ENCODE assay signal across 2 cellular contexts in the genomic region with DNA sequence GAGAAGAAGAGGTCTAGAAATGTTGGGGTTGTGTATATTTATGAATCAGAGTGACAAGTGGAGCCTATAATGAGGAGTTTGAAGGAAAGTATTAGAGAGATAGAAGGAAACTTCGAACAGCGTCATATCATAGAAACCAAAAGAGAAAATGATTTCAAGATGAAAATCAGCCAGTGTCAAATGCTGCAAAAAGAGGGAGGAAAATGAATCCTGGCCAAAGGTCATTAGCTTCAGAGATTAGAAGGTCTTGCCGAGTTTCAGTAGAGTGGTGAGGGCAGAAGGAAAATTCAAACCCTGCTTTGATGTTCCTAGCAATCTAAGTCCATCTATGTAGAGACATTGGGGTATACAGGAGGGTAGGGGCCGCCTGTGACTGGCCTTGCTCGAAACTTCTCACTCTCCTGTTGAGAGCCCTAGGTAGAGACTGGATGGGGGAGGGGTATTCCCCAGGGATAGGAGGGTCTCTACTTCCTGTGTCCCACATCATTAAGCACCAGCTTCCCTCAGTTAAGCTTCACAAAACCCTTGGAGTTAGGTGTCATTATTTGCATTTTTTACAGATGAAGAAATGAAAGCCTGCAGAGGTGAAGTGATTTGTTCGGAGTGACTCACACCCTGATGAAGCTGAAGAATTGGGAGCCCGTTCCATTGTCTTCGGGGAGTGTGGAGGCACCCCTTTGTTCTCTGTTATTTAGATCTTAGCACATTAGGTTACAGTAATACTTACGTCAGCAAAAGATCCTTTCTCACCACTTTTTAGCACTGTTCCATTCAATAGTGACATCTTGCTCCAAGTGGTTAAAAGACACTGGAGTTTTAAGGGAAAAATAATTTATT.
TF ChIP-seq lines count a peak whose summit lies in the region.

No MANE protein-coding gene starts in this region.

TF ChIP-seq in GM23338, 12 proteins besides CTCF, POLR2A, EP300 and RAD21:
- no peak for TF ChIP-seq NANOG (IDR thresholded peaks at IDR 0.05; ENCODE audit: borderline replicate concordance)
- no peak for TF ChIP-seq EZH2phosphoT487 (IDR thresholded peaks at IDR 0.05; ENCODE audit: unreplicated experiment)

TF ChIP-seq in WTC11, 78 proteins besides CTCF, POLR2A, EP300 and RAD21:
- TF ChIP-seq AR (CRISPR knock-in tag; IDR thresholded peaks at IDR 0.05) (no peak), ZNF423 (CRISPR knock-in tag; IDR thresholded peaks at IDR 0.05) (no peak), SOX15 (CRISPR knock-in tag; IDR thresholded peaks at IDR 0.05) (no peak), JUN (CRISPR knock-in tag; IDR thresholded peaks at IDR 0.05) (no peak), CREB1 (CRISPR knock-in tag; IDR thresholded peaks at IDR 0.05) (no peak), ZNF263 (CRISPR knock-in tag; IDR thresholded peaks at IDR 0.05; ENCODE audit: low read depth) (no peak), ARID4B (CRISPR knock-in tag; IDR thresholded peaks at IDR 0.05; ENCODE audit: borderline replicate concordance) (no peak), NR2C2 (CRISPR knock-in tag; IDR thresholded peaks at IDR 0.05) (no peak), E2F5 (CRISPR knock-in tag; IDR thresholded peaks at IDR 0.05) (no peak)
- TF ChIP-seq, protein P1, sequence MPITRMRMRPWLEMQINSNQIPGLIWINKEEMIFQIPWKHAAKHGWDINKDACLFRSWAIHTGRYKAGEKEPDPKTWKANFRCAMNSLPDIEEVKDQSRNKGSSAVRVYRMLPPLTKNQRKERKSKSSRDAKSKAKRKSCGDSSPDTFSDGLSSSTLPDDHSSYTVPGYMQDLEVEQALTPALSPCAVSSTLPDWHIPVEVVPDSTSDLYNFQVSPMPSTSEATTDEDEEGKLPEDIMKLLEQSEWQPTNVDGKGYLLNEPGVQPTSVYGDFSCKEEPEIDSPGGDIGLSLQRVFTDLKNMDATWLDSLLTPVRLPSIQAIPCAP (CRISPR knock-in tag; IDR thresholded peaks at IDR 0.05) = no peak
TF ChIP-seq in WTC11: peak in this region for 0.
